ENCODE assay signal across 9 cellular contexts in genomic region chr19:36139120-36139472, GRCh38. TPM values are rescaled to one million over a fixed set of nuclear protein-coding genes. Genes with fewer than 3 reads are reported as not detected.
A peak's percentile ranks its signal among the peaks of the same experiment; 100 is the strongest.
DNase-seq lines count a peak whose midpoint lies in the region; ATAC-seq, FAIRE-seq and TF ChIP-seq lines count a peak whose summit lies in the region.
"Had no signal": no experiment of that assay in that cellular context is flagged by ENCODE, and none has a peak within 500 bp of the region (broad histone marks: within the 10 kb centered on the region; RNA-seq: fewer than 3 reads in every experiment).

No MANE protein-coding gene starts in this region.

- H3K4me1 ChIP-seq in keratinocyte (ENCODE audit: control insufficient read depth, extremely low read depth, insufficient read depth, low read length), result peaks cover 26% of the 10 kb centered on the region
- H3K4me1 ChIP-seq in stomach smooth muscle (ENCODE audit: control insufficient read depth, insufficient read depth, low read length), result peaks cover 22% of the 10 kb centered on the region

- no peaks in the 10 kb centered on the region for H3K27me3 ChIP-seq in keratinocyte (ENCODE audit: control insufficient read depth, extremely low read depth, insufficient read depth, low read length)
- H3K27me3 ChIP-seq in stomach smooth muscle (ENCODE audit: control insufficient read depth in 1 of 2, insufficient read depth in 2 of 2, low read length in 2 of 2), result no peaks in the 10 kb centered on the region

- H3K79me2 ChIP-seq in keratinocyte (ENCODE audit: control insufficient read depth, insufficient read depth, low read length), result peaks cover 19% of the 10 kb centered on the region

- H3K4me3 ChIP-seq in keratinocyte (ENCODE audit: control insufficient read depth in 2 of 3, extremely low read depth in 1 of 3, insufficient read depth in 2 of 3, low read depth in 1 of 3, low read length in 3 of 3) (peak overlapping the region; percentile 89 to 100 (median 99)), stomach smooth muscle (ENCODE audit: low read length in 2 of 2) (peak overlapping the region; percentile 96 to 98), lower leg skin (ENCODE audit: low read depth, poor library complexity, severe bottlenecking) (no peak overlapping the region)

- H3K9ac ChIP-seq in keratinocyte (ENCODE audit: control insufficient read depth, extremely low read depth, insufficient read depth, low read length) (peak overlapping the region; percentile 97), stomach smooth muscle (ENCODE audit: low read length in 2 of 2) (peak overlapping the region; percentile 95 to 100)

- no peak for FAIRE-seq in keratinocyte (lab: Jason Lieb, UNC)

- H3K27ac ChIP-seq in keratinocyte (ENCODE audit: control insufficient read depth, insufficient read depth, low read length) (peak overlapping the region; percentile 98), stomach smooth muscle (ENCODE audit: low read length) (peak overlapping the region; percentile 99)

- ATAC-seq in activated naive CD8-positive, alpha-beta T cell treated with anti-CD3 and anti-CD28 coated beads, Interleukin-2, amount 50 U/mL, for 24 hours, result no peak
- no peak for ATAC-seq in omental fat pad (ENCODE audit: low FRiP score)

- no peak for TF ChIP-seq POLR2A in lower leg skin (IDR thresholded peaks at IDR 0.05)

- peaks cover 19% of the 10 kb centered on the region for H3K36me3 Mint-ChIP-seq in T-helper 1 cell treated with Interleukin-12 subunit alpha and Interleukin-12 subunit beta and Interleukin-4 antibody, amounts not matched to agents 30 μg/mL and 1 μg/mL, for 36 hours (ENCODE audit: low read depth)
- peaks cover 18% of the 10 kb centered on the region for H3K36me3 Mint-ChIP-seq in activated naive CD8-positive, alpha-beta T cell treated with anti-CD3 and anti-CD28 coated beads, Interleukin-2, amount 50 U/mL, for 24 hours (ENCODE audit: low read depth)

- no peak for DNase-seq in T-helper 1 cell
- DNase-seq in activated naive CD8-positive, alpha-beta T cell treated with anti-CD3 and anti-CD28 coated beads, Interleukin-2, amount 50 U/mL, for 24 hours, result no peak
- no peak for DNase-seq in keratinocyte (ENCODE audit: low read depth, low spot score)
- no peak for DNase-seq in NCI-H1694 (lab: John Stamatoyannopoulos, UW)
- DNase-seq in omental fat pad (ENCODE audit: low spot score), result no peak
- DNase-seq in lower leg skin (ENCODE audit: low spot score in 2 of 2), result no peak

- H3K9me3 Mint-ChIP-seq in T-helper 1 cell treated with Interleukin-12 subunit alpha and Interleukin-12 subunit beta and Interleukin-4 antibody, amounts not matched to agents 30 μg/mL and 1 μg/mL, for 36 hours, result no peaks in the 10 kb centered on the region
- H3K9me3 Mint-ChIP-seq in activated naive CD8-positive, alpha-beta T cell treated with anti-CD3 and anti-CD28 coated beads, Interleukin-2, amount 50 U/mL, for 24 hours, result no peaks in the 10 kb centered on the region

- intact Hi-C loops in lower leg skin (cut with DNase I; ENCODE audit: low total_unique reads), result no loop called here

- peaks cover 8% of the 10 kb centered on the region for H4K20me1 ChIP-seq in keratinocyte (ENCODE audit: control insufficient read depth, extremely low read depth, insufficient read depth, low read length)

- no peaks in the 10 kb centered on the region for H3K27me3 Mint-ChIP-seq in T-helper 1 cell treated with Interleukin-12 subunit alpha and Interleukin-12 subunit beta and Interleukin-4 antibody, amounts not matched to agents 30 μg/mL and 1 μg/mL, for 36 hours (ENCODE audit: low read depth)
- no peaks in the 10 kb centered on the region for H3K27me3 Mint-ChIP-seq in activated naive CD8-positive, alpha-beta T cell treated with anti-CD3 and anti-CD28 coated beads, Interleukin-2, amount 50 U/mL, for 24 hours

- peaks cover 2% of the 10 kb centered on the region for H3K9me1 ChIP-seq in keratinocyte (ENCODE audit: control insufficient read depth, extremely low read depth, insufficient read depth, low read length)

- dilution Hi-C loops in keratinocyte (cut with MboI; ENCODE audit: extremely low pct_ligation_motif_present, low sequenced_read_pairs), result no loop called here

- 46 to 61% methylated on average over 7 of the region's 7 CpGs for WGBS in lower leg skin, 2 donors

- H2AFZ ChIP-seq in keratinocyte (ENCODE audit: control insufficient read depth, low read length), result peak overlapping the region; percentile 82

- TF ChIP-seq CTCF in keratinocyte (optimal IDR thresholded peaks at IDR 0.05 in 1 of 3, IDR thresholded peaks at IDR 0.05 in 1 of 3, conservative IDR thresholded peaks at IDR 0.05 in 1 of 3; ENCODE audit: extremely low read depth in 1 of 3, insufficient read depth in 2 of 3, low read length in 3 of 3) (no peak), omental fat pad (IDR thresholded peaks at IDR 0.05) (no peak), lower leg skin (IDR thresholded peaks at IDR 0.05) (no peak)

- H3K9me3 ChIP-seq in keratinocyte (ENCODE audit: control insufficient read depth, low read depth, low read length) (no peaks in the 10 kb centered on the region), stomach smooth muscle (ENCODE audit: control insufficient read depth in 2 of 2, low read length in 2 of 2) (no peaks in the 10 kb centered on the region)

- peaks cover 19% of the 10 kb centered on the region for H3K4me1 Mint-ChIP-seq in T-helper 1 cell treated with Interleukin-12 subunit alpha and Interleukin-12 subunit beta and Interleukin-4 antibody, amounts not matched to agents 30 μg/mL and 1 μg/mL, for 36 hours (ENCODE audit: low read depth)
- peaks cover 18% of the 10 kb centered on the region for H3K4me1 Mint-ChIP-seq in activated naive CD8-positive, alpha-beta T cell treated with anti-CD3 and anti-CD28 coated beads, Interleukin-2, amount 50 U/mL, for 24 hours

- H3K4me3 Mint-ChIP-seq in T-helper 1 cell treated with Interleukin-12 subunit alpha and Interleukin-12 subunit beta and Interleukin-4 antibody, amounts not matched to agents 30 μg/mL and 1 μg/mL, for 36 hours, result peak overlapping the region; percentile 96
- H3K4me3 Mint-ChIP-seq in activated naive CD8-positive, alpha-beta T cell treated with anti-CD3 and anti-CD28 coated beads, Interleukin-2, amount 50 U/mL, for 24 hours, result peak overlapping the region; percentile 94

- H3K4me2 ChIP-seq in keratinocyte (ENCODE audit: control insufficient read depth, extremely low read depth, insufficient read depth, low read depth, low read length), result peak overlapping the region; percentile 97

- peak overlapping the region; percentile 98 for H3K27ac Mint-ChIP-seq in T-helper 1 cell treated with Interleukin-12 subunit alpha and Interleukin-12 subunit beta and Interleukin-4 antibody, amounts not matched to agents 30 μg/mL and 1 μg/mL, for 36 hours
- peak overlapping the region; percentile 95 for H3K27ac Mint-ChIP-seq in activated naive CD8-positive, alpha-beta T cell treated with anti-CD3 and anti-CD28 coated beads, Interleukin-2, amount 50 U/mL, for 24 hours

- H3K36me3 ChIP-seq in keratinocyte (ENCODE audit: control insufficient read depth in 2 of 2, extremely low read depth in 1 of 2, insufficient read depth in 2 of 2, low read length in 2 of 2) (peaks cover 11 to 22% of the 10 kb centered on the region in 2 experiments), stomach smooth muscle (ENCODE audit: control insufficient read depth in 2 of 2, insufficient read depth in 2 of 2, low read length in 2 of 2) (peaks cover 7 to 8% of the 10 kb centered on the region in 2 donors)

RNA-seq across cellular contexts. Expression of gene CAPNS1, which starts 0.8 kb away (rescaled TPM):
- polyA plus RNA-seq in keratinocyte, result 778 to 884 TPM (median 832 TPM) in 3 replicates
- 277 TPM for polyA plus RNA-seq in keratinocyte (2011; ENCODE audit: low read depth)
- 503 and 570 TPM in 2 replicates for polyA plus RNA-seq in keratinocyte (2011; cell fraction: cytosol; rRNA removed)
- 320 and 355 TPM in 2 replicates for polyA plus RNA-seq in keratinocyte (2011; cell fraction: nucleus; rRNA removed)
- 573 and 1,064 TPM in 2 replicates for polyA plus RNA-seq in keratinocyte (2012; ENCODE audit: low replicate concordance)
- 875 to 1,429 TPM (median 940 TPM) in 3 replicates for polyA minus RNA-seq in keratinocyte
- 664 TPM for polyA minus RNA-seq in keratinocyte (2011; cell fraction: cytosol; rRNA and poly(A)+ RNA removed)
- polyA minus RNA-seq in keratinocyte (2011; cell fraction: nucleus; rRNA and poly(A)+ RNA removed), result 173 and 211 TPM in 2 replicates
- total RNA-seq in omental fat pad, result 100 to 1,000 TPM; 211 to 263 (median 246) TPM
- total RNA-seq in lower leg skin, result 100 to 1,000 TPM in 1 of 4 donors, 10 to 100 TPM in 3; 33.3 to 125 (median 83.2) TPM

RNA-seq across cellular contexts. Expression of gene COX7A1, which starts 13.2 kb away (rescaled TPM):
- 1.6 to 7.1 TPM (median 2.6 TPM) in 3 replicates for polyA plus RNA-seq in keratinocyte
- 3.0 TPM for polyA plus RNA-seq in keratinocyte (2011; ENCODE audit: low read depth)
- 3.3 and 49.1 TPM in 2 replicates for polyA plus RNA-seq in keratinocyte (2011; cell fraction: cytosol; rRNA removed)
- polyA plus RNA-seq in keratinocyte (2011; cell fraction: nucleus; rRNA removed), result 0.53 and 1.0 TPM in 2 replicates
- 6.5 and 34.7 TPM in 2 replicates for polyA plus RNA-seq in keratinocyte (2012; ENCODE audit: low replicate concordance)
- polyA minus RNA-seq in keratinocyte, result 0.79 to 2.8 TPM (median 1.8 TPM) in 3 replicates
- 3.6 TPM for polyA minus RNA-seq in keratinocyte (2011; cell fraction: cytosol; rRNA and poly(A)+ RNA removed)
- not detected in 2 replicates for polyA minus RNA-seq in keratinocyte (2011; cell fraction: nucleus; rRNA and poly(A)+ RNA removed)
- total RNA-seq in omental fat pad (10 to 100 TPM; 25.1 to 60.3 (median 43.9) TPM), lower leg skin (10 to 100 TPM in 1 of 4 donors, 1 to 10 TPM in 3; 1.1 to 12.9 (median 6.3) TPM)
- total RNA-seq: A172 had no signal

RNA-seq across cellular contexts. Expression of gene TBCB, which starts 23.8 kb away (rescaled TPM):
- 179 to 193 TPM (median 183 TPM) in 3 replicates for polyA plus RNA-seq in keratinocyte
- polyA plus RNA-seq in keratinocyte (2011; ENCODE audit: low read depth), result 27.1 TPM
- polyA plus RNA-seq in keratinocyte (2011; cell fraction: cytosol; rRNA removed), result 189 and 218 TPM in 2 replicates
- 129 and 137 TPM in 2 replicates for polyA plus RNA-seq in keratinocyte (2011; cell fraction: nucleus; rRNA removed)
- polyA plus RNA-seq in keratinocyte (2012; ENCODE audit: low replicate concordance), result 150 and 230 TPM in 2 replicates
- 111 to 205 TPM (median 156 TPM) in 3 replicates for polyA minus RNA-seq in keratinocyte
- 167 TPM for polyA minus RNA-seq in keratinocyte (2011; cell fraction: cytosol; rRNA and poly(A)+ RNA removed)
- 27.0 and 37.3 TPM in 2 replicates for polyA minus RNA-seq in keratinocyte (2011; cell fraction: nucleus; rRNA and poly(A)+ RNA removed)
- total RNA-seq in omental fat pad (100 to 1,000 TPM in 2 of 4 donors, 10 to 100 TPM in 2; 86.9 to 126 (median 106) TPM), lower leg skin (100 to 1,000 TPM in 2 of 4 donors, 10 to 100 TPM in 2; 60.8 to 113 (median 94.5) TPM)

RNA-seq across cellular contexts. Expression of gene POLR2I, which starts 24.4 kb away (rescaled TPM):
- 31.3 to 63.2 TPM (median 34.3 TPM) in 3 replicates for polyA plus RNA-seq in keratinocyte
- 70.3 TPM for polyA plus RNA-seq in keratinocyte (2011; ENCODE audit: low read depth)
- polyA plus RNA-seq in keratinocyte (2011; cell fraction: cytosol; rRNA removed), result 43.2 and 86.9 TPM in 2 replicates
- 12.1 and 14.1 TPM in 2 replicates for polyA plus RNA-seq in keratinocyte (2011; cell fraction: nucleus; rRNA removed)
- polyA plus RNA-seq in keratinocyte (2012; ENCODE audit: low replicate concordance), result 130 and 164 TPM in 2 replicates
- 90.8 to 122 TPM (median 105 TPM) in 3 replicates for polyA minus RNA-seq in keratinocyte
- polyA minus RNA-seq in keratinocyte (2011; cell fraction: cytosol; rRNA and poly(A)+ RNA removed), result 149 TPM
- polyA minus RNA-seq in keratinocyte (2011; cell fraction: nucleus; rRNA and poly(A)+ RNA removed), result 15.4 and 17.1 TPM in 2 replicates
- total RNA-seq in omental fat pad, result 10 to 100 TPM; 32.5 to 58.5 (median 36.1) TPM
- total RNA-seq in lower leg skin, result 10 to 100 TPM; 32.0 to 74.8 (median 57.5) TPM

RNA-seq across cellular contexts. Expression of gene OVOL3, which starts 28.2 kb away (rescaled TPM):
- not detected in 3 replicates for polyA plus RNA-seq in keratinocyte
- polyA plus RNA-seq in keratinocyte (2011; ENCODE audit: low read depth), result not detected
- polyA plus RNA-seq in keratinocyte (2011; cell fraction: cytosol; rRNA removed), result not detected in 2 replicates
- polyA plus RNA-seq in keratinocyte (2011; cell fraction: nucleus; rRNA removed), result not detected in 2 replicates
- not detected in 2 replicates for polyA plus RNA-seq in keratinocyte (2012; ENCODE audit: low replicate concordance)
- not detected in 3 replicates for polyA minus RNA-seq in keratinocyte
- polyA minus RNA-seq in keratinocyte (2011; cell fraction: cytosol; rRNA and poly(A)+ RNA removed), result not detected
- polyA minus RNA-seq in keratinocyte (2011; cell fraction: nucleus; rRNA and poly(A)+ RNA removed), result not detected in 2 replicates
- total RNA-seq in omental fat pad, result not detected
- not detected for total RNA-seq in lower leg skin
- total RNA-seq: A172 had no signal
